14 cellular contexts compared by ENCODE assay signal in the genomic region with DNA sequence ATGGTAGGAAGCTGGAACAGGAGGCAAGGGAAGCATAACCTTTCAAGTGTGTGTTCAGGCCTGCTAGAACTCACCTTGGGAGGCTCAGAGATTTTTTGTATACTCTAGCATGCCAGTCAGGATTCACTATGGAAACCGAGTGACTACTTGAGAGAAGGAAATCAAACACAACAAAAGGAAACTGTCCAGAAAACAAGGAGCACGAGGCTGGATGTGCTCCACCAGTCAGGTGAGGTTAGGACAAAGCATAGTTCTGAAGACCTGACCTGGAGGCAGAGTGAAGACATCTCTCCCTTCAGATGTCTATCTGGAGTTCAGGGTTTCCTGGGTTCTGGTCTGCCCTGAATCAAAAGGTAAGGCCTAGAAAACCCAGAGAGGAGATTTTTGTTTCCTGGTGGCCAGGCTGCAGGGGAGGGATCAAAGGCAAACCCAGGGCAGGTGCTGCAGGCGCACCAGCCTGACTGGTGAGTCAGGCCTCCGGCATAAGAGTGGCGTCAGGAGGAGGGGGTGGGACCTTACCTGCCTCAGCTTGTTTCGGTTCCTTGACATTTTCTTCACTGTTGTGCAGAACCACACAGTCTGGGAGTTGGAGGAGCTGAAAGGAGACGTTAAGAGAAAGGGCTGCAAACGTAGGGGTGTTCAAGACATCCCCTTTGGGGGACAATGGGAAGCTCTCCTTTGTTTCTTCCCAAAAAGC. TPM values are rescaled to one million over a fixed set of nuclear protein-coding genes. Genes with fewer than 3 reads are reported as not detected.
DNase-seq lines count a peak whose midpoint lies in the region; FAIRE-seq and TF ChIP-seq lines count a peak whose summit lies in the region.
"Had no signal": no experiment of that assay in that cellular context is flagged by ENCODE, and none has a peak within 500 bp of the region (broad histone marks: within the 10 kb centered on the region; RNA-seq: fewer than 3 reads in every experiment).

No MANE protein-coding gene starts in this region.

- H3K79me1 ChIP-seq in H1 (ENCODE audit: low read depth, low read length) = no peaks in the 10 kb centered on the region

- no peak overlapping the region for H3K27ac ChIP-seq in H1 (ENCODE audit: low read depth, low read length)
- H3K27ac ChIP-seq in mucosa of rectum (ENCODE audit: low read depth in 2 of 2, low read length in 2 of 2) = peak overlapping the region; percentile 49
- H3K27ac ChIP-seq in vagina = peak overlapping the region; percentile 42
- H3K27ac ChIP-seq: sigmoid colon had no signal

- H3K4me1 ChIP-seq in H1 (replicated peaks in 1 of 4; ENCODE audit: control insufficient read depth in 3 of 4, insufficient read depth in 4 of 4, low read length in 3 of 4) (peaks cover 0 to 5% (median 0%) of the 10 kb centered on the region in 4 experiments; a peak in 4 of 7 replicates), mucosa of rectum (ENCODE audit: control insufficient read depth in 2 of 2, insufficient read depth in 2 of 2, low read length in 2 of 2) (peaks cover 2 to 3% of the 10 kb centered on the region in 2 donors), vagina (peaks cover 24% of the 10 kb centered on the region)
- H3K4me1 ChIP-seq: sigmoid colon had no signal

- no peaks in the 10 kb centered on the region for H3K27me3 Mint-ChIP-seq in activated CD4-positive, alpha-beta T cell treated with anti-CD3 and anti-CD28 coated beads, Interleukin-2, amount 10 ng/mL, durations not matched to agents 7 days and 5 days
- H3K27me3 Mint-ChIP-seq in HFFc6 (ENCODE audit: insufficient read depth) = peaks cover 20% of the 10 kb centered on the region; the same call in 1 of the 2 replicates

- H3K23me2 ChIP-seq in H1 (ENCODE audit: low read depth, low read length) = no peaks in the 10 kb centered on the region

- no peak overlapping the region for H4K5ac ChIP-seq in H1 (ENCODE audit: insufficient read length, low read depth, low read length)

- H3K9me3 ChIP-seq in H1 (ENCODE audit: insufficient read depth in 2 of 2, low read depth in 1 of 2, low read length in 1 of 2) (no peaks in the 10 kb centered on the region), mucosa of rectum (ENCODE audit: control insufficient read depth in 2 of 2, low read length in 2 of 2) (no peaks in the 10 kb centered on the region), vagina (no peaks in the 10 kb centered on the region)
- H3K9me3 ChIP-seq: sigmoid colon had no signal

- H3K4me2 ChIP-seq in H1 (ENCODE audit: insufficient read depth in 1 of 2, low read depth in 2 of 2, low read length in 2 of 2) = no peak overlapping the region

- no peak for TF ChIP-seq POLR2A in H1 (IDR thresholded peaks at IDR 0.05; ENCODE audit: control extremely low read depth in 1 of 2, low read depth in 2 of 2, low read length in 2 of 2)
- TF ChIP-seq POLR2A in vagina (IDR thresholded peaks at IDR 0.05) = no peak

- no peak overlapping the region for H2BK20ac ChIP-seq in H1 (ENCODE audit: low read length)

- no peak for FAIRE-seq in H1 (lab: Jason Lieb, UNC)
- FAIRE-seq: GM18507 had no signal

- no peak overlapping the region for H2AK5ac ChIP-seq in H1 (ENCODE audit: low read depth, low read length)

- DNase-seq in NCI-H2107 treated with DMSO at 0.1 percent for 48 hours (lab: John Stamatoyannopoulos, UW; ENCODE audit: unreplicated experiment) (peak; percentile 31), NCI-H2107 (lab: John Stamatoyannopoulos, UW) (no peak), H1 (ENCODE audit: low read depth in 1 of 2, low spot score in 2 of 2) (peak; percentile 23 to 45), vagina (ENCODE audit: extremely low spot score in 2 of 2) (no peak), midbrain (lab: John Stamatoyannopoulos, UW) (no peak), HFFc6 (no peak)
- DNase-seq in activated CD4-positive, alpha-beta T cell treated with anti-CD3 and anti-CD28 coated beads, Interleukin-2, amount 10 ng/mL, durations not matched to agents 7 days and 5 days = no peak
- DNase-seq: ACHN; activated CD4-positive, alpha-beta T cell treated with anti-CD3 and anti-CD28 coated beads for 4 hours; foreskin melanocyte; NCI-H2171; sigmoid colon had no signal

- no peaks in the 10 kb centered on the region for H3K36me3 Mint-ChIP-seq in activated CD4-positive, alpha-beta T cell treated with anti-CD3 and anti-CD28 coated beads, Interleukin-2, amount 10 ng/mL, durations not matched to agents 7 days and 5 days (ENCODE audit: low read depth)
- no peaks in the 10 kb centered on the region for H3K36me3 Mint-ChIP-seq in HFFc6 (ENCODE audit: low read depth)

- H3K4me3 ChIP-seq in H1 (ENCODE audit: extremely low read depth in 1 of 4, insufficient read depth in 2 of 4, low read depth in 3 of 4, low read length in 4 of 4) (no peak overlapping the region), mucosa of rectum (ENCODE audit: low read length in 2 of 2) (no peak overlapping the region), vagina (no peak overlapping the region)
- H3K4me3 ChIP-seq: sigmoid colon had no signal

- H3K9me3 Mint-ChIP-seq in activated CD4-positive, alpha-beta T cell treated with anti-CD3 and anti-CD28 coated beads, Interleukin-2, amount 10 ng/mL, durations not matched to agents 7 days and 5 days = no peaks in the 10 kb centered on the region
- H3K9me3 Mint-ChIP-seq in HFFc6 = no peaks in the 10 kb centered on the region

- H3K27me3 ChIP-seq in H1 (replicated peaks in 1 of 4; ENCODE audit: control insufficient read depth in 3 of 4, extremely low read depth in 1 of 4, insufficient read depth in 3 of 4, low read length in 3 of 4) (no peaks in the 10 kb centered on the region), mucosa of rectum (ENCODE audit: control insufficient read depth in 2 of 2, insufficient read depth in 2 of 2, low read length in 2 of 2) (no peaks in the 10 kb centered on the region), vagina (no peaks in the 10 kb centered on the region)
- H3K27me3 ChIP-seq: sigmoid colon had no signal

- no peak overlapping the region for H4K91ac ChIP-seq in H1 (replicated peaks; ENCODE audit: insufficient read length, low read length)

- H3K36me3 ChIP-seq in H1 (ENCODE audit: control insufficient read depth in 2 of 4, insufficient read depth in 4 of 4, low read length in 3 of 4) (no peaks in the 10 kb centered on the region), mucosa of rectum (ENCODE audit: control insufficient read depth in 2 of 2, insufficient read depth in 2 of 2, low read length in 2 of 2) (no peaks in the 10 kb centered on the region), vagina (no peaks in the 10 kb centered on the region)
- H3K36me3 ChIP-seq: sigmoid colon had no signal

- 62% methylated on average over 8 of the region's 8 CpGs; no CpG with 5 or more reads in 1 of the 2 experiments for WGBS in H1 (ENCODE audit: extremely low coverage in 1 of 2, insufficient coverage in 1 of 2, insufficient read length in 1 of 2, insufficient replicate concordance in 2 of 2, low coverage in 1 of 2, low lambda C conversion rate in 2 of 2, missing lambda C conversion rate in 1 of 2), 2 experiments

- H3K79me2 ChIP-seq in H1 (ENCODE audit: control insufficient read depth in 1 of 2, insufficient read depth in 2 of 2, low read length in 2 of 2) = no peaks in the 10 kb centered on the region

- H2BK120ac ChIP-seq in H1 (replicated peaks; ENCODE audit: low read depth, low read length) = no peak overlapping the region

- CTCF ChIA-PET in H1 (lab: Charles Lee; ENCODE audit: partially characterized antibody) = interaction anchor here (0.7 to 0.9 kb wide), 2 partner anchors 12 to 267 kb away, joined by 3 read pairs; no protein-coding TSS in a partner anchor
- CTCF ChIA-PET in activated CD4-positive, alpha-beta T cell treated with anti-CD3 and anti-CD28 coated beads, Interleukin-2, amount 10 ng/mL, durations not matched to agents 7 days and 5 days (lab: Charles Lee) = interaction anchor here (1.1 kb wide), 1 partner anchor 16 kb away, joined by 3 read pairs; no protein-coding TSS in a partner anchor

- no peaks in the 10 kb centered on the region for H4K20me1 ChIP-seq in H1 (replicated peaks in 1 of 2; ENCODE audit: control insufficient read depth in 1 of 2, insufficient read depth in 2 of 2, low read length in 2 of 2)

- no peak overlapping the region for H3K56ac ChIP-seq in H1 (replicated peaks; ENCODE audit: insufficient read length, low read depth, low read length)

- H4K8ac ChIP-seq in H1 (ENCODE audit: extremely low read depth, insufficient read depth, low read length) = no peak overlapping the region

- POLR2A ChIA-PET in H1 (lab: Charles Lee; ENCODE audit: partially characterized antibody) = interaction anchor here (1.2 to 1.6 kb wide), 2 partner anchors 9 to 13 kb away, joined by 3 read pairs; no protein-coding TSS in a partner anchor
- POLR2A ChIA-PET in activated CD4-positive, alpha-beta T cell treated with anti-CD3 and anti-CD28 coated beads, Interleukin-2, amount 10 ng/mL, durations not matched to agents 7 days and 5 days (lab: Charles Lee) = no interaction called here

- no peak for TF ChIP-seq CTCF in H1 (IDR thresholded peaks at IDR 0.05; ENCODE audit: control extremely low read depth in 1 of 3, insufficient read depth in 1 of 3, low read depth in 1 of 3, low read length in 3 of 3)
- TF ChIP-seq CTCF in vagina (IDR thresholded peaks at IDR 0.05) = no peak
- no peak for TF ChIP-seq CTCF in HFFc6 (IDR thresholded peaks at IDR 0.05)

- H3K14ac ChIP-seq in H1 (ENCODE audit: insufficient read length) = no peak overlapping the region

- no peak overlapping the region for H3K23ac ChIP-seq in H1 (ENCODE audit: insufficient read length)

- H2BK15ac ChIP-seq in H1 (ENCODE audit: low read length) = no peak overlapping the region

- TF ChIP-seq EP300 in H1 (IDR thresholded peaks at IDR 0.05; ENCODE audit: borderline replicate concordance in 1 of 2, low read depth in 2 of 2, low read length in 2 of 2) = no peak

- no peak overlapping the region for H2BK5ac ChIP-seq in H1 (ENCODE audit: low read depth, low read length)

- H3K27ac Mint-ChIP-seq in activated CD4-positive, alpha-beta T cell treated with anti-CD3 and anti-CD28 coated beads, Interleukin-2, amount 10 ng/mL, durations not matched to agents 7 days and 5 days = no peak overlapping the region
- no peak overlapping the region for H3K27ac Mint-ChIP-seq in HFFc6

- H3K9ac ChIP-seq in H1 (replicated peaks in 1 of 4; ENCODE audit: extremely low read depth in 1 of 4, low read depth in 3 of 4, low read length in 3 of 4) (no peak overlapping the region), mucosa of rectum (ENCODE audit: low read depth in 1 of 2, low read length in 2 of 2) (no peak overlapping the region)

- peak overlapping the region; percentile 19; the same call in 1 of the 2 replicates for H3K18ac ChIP-seq in H1 (ENCODE audit: extremely low read depth, low read length)

- no peak overlapping the region for H2BK12ac ChIP-seq in H1 (ENCODE audit: low read depth, low read length)

- TF ChIP-seq RAD21 in H1 (IDR thresholded peaks at IDR 0.05 in 1 of 2, conservative IDR thresholded peaks at IDR 0.05 in 1 of 2; ENCODE audit: low read depth in 2 of 2, low read length in 2 of 2) = no peak

- H3K4ac ChIP-seq in H1 (replicated peaks; ENCODE audit: insufficient read length, low read depth, low read length) = no peak overlapping the region

- no peak overlapping the region for H3K4me3 Mint-ChIP-seq in activated CD4-positive, alpha-beta T cell treated with anti-CD3 and anti-CD28 coated beads, Interleukin-2, amount 10 ng/mL, durations not matched to agents 7 days and 5 days
- no peak overlapping the region for H3K4me3 Mint-ChIP-seq in HFFc6

- H2AFZ ChIP-seq in H1 (ENCODE audit: low read length) = peak overlapping the region; percentile 92

- no peaks in the 10 kb centered on the region for H3K4me1 Mint-ChIP-seq in activated CD4-positive, alpha-beta T cell treated with anti-CD3 and anti-CD28 coated beads, Interleukin-2, amount 10 ng/mL, durations not matched to agents 7 days and 5 days
- peaks cover 10% of the 10 kb centered on the region for H3K4me1 Mint-ChIP-seq in HFFc6 (ENCODE audit: low read depth)

- intact Hi-C loops in vagina (cut with DNase I) = no loop called here

RNA-seq across cellular contexts. Expression of a gene that starts 52.2 kb away (rescaled TPM):
- 20.8 and 21.8 TPM in 2 replicates for total RNA-seq in H1 (2021; fragmentation: NEBNext Ultra II Directional; extraction: Animal tissue kit (Norgen Biotek cat#: 25700))
- polyA plus RNA-seq in H1 (2011; rRNA removed) = 2.9 and 5.7 TPM in 2 replicates
- polyA plus RNA-seq in H1 (2011; cell fraction: cytosol; rRNA removed) = 6.7 TPM
- 2.9 TPM for polyA plus RNA-seq in H1 (2011; cell fraction: nucleus; rRNA removed)
- 8.6 to 16.3 TPM (median 12.5 TPM) in 4 replicates for polyA plus RNA-seq in H1 (2012, experiment 1 of 2)
- polyA plus RNA-seq in H1 (2012, experiment 2 of 2) = 1.2 TPM
- 10.5 TPM for polyA plus RNA-seq in H1 (2013, experiment 1 of 2)
- polyA plus RNA-seq in H1 (2013, experiment 2 of 2) = 10.2 TPM
- polyA minus RNA-seq in H1 (2011; rRNA and poly(A)+ RNA removed) = 18.9 and 26.4 TPM in 2 replicates
- 10.9 TPM for polyA minus RNA-seq in H1 (2011; cell fraction: cytosol; rRNA and poly(A)+ RNA removed)
- polyA minus RNA-seq in H1 (2011; cell fraction: nucleus; rRNA and poly(A)+ RNA removed) = 10.0 TPM
- 12.3 TPM for total RNA-seq in vagina
- 10 to 100 TPM; 12.2 to 13.9 TPM for total RNA-seq in activated CD4-positive, alpha-beta T cell treated with anti-CD3 and anti-CD28 coated beads, Interleukin-2, amount 10 ng/mL, durations not matched to agents 7 days and 5 days
- 10 to 100 TPM in 5 of 6 experiments, 1 to 10 TPM in 1; 9.7 to 11.7 (median 10.6) TPM for total RNA-seq in HFFc6 (2021; fragmentation: NEBNext Ultra II Directional; extraction: Animal tissue kit (Norgen Biotek cat#: 25700))

Comparison
In these comparisons a context has a peak if more than half of its experiments do, and no peak if none do; other contexts are left out.
1. DNase-seq: peak in NCI-H2107 treated with DMSO at 0.1 percent for 48 hours (single experiment) and H1 (2 of 2); none in NCI-H2107 (single experiment), vagina (0 of 2), midbrain (single experiment), activated CD4-positive, alpha-beta T cell treated with anti-CD3 and anti-CD28 coated beads, Interleukin-2, amount 10 ng/mL, durations not matched to agents 7 days and 5 days (single experiment) and HFFc6 (single experiment).